Comparison of ENCODE assay signal across 9 cellular contexts in genomic region chr6:1609662-1610496, GRCh38. TPM values are rescaled to one million over a fixed set of nuclear protein-coding genes. Genes with fewer than 3 reads are reported as not detected.
DNase-seq lines count a peak whose midpoint lies in the region; ATAC-seq and TF ChIP-seq lines count a peak whose summit lies in the region.
"Had no signal": no experiment of that assay in that cellular context is flagged by ENCODE, and none has a peak within 500 bp of the region (broad histone marks: within the 10 kb centered on the region; RNA-seq: fewer than 3 reads in every experiment).

FOXC1 (plus strand) TSS chr6:1609915; CDS start chr6:1610446, 531 bp downstream.

- intact Hi-C loops in transverse colon (cut with DNase I; ENCODE audit: low total_unique reads) = loop anchor here (10.0 kb wide), 2 partner anchors 495 to 835 kb away; no protein-coding TSS in a partner anchor

- H3K4me1 ChIP-seq in mesodermal cell (ENCODE audit: control insufficient read depth, insufficient read depth, low read length, poor library complexity, severe bottlenecking) (peaks cover 22% of the 10 kb centered on the region), transverse colon (peaks cover 10 to 61% (median 48%) of the 10 kb centered on the region in 4 donors)

- H3K27me3 ChIP-seq in transverse colon = peaks cover 92% of the 10 kb centered on the region

- H3K36me3 ChIP-seq in mesodermal cell (ENCODE audit: control insufficient read depth, insufficient read depth, low read length) = no peaks in the 10 kb centered on the region
- no peaks in the 10 kb centered on the region for H3K36me3 ChIP-seq in transverse colon

- H3K9me3 ChIP-seq in mesodermal cell (ENCODE audit: control insufficient read depth, low read length) (no peaks in the 10 kb centered on the region), transverse colon (no peaks in the 10 kb centered on the region)

- DNase-seq in NCI-H1092 treated with DMSO at 0.1 percent for 48 hours (lab: John Stamatoyannopoulos, UW) (peak; percentile 39), NCI-H1092 (lab: John Stamatoyannopoulos, UW) (no peak), Kasumi-1 (lab: John Stamatoyannopoulos, UW) (peak; percentile 31 to 63), epithelial cell of esophagus (ENCODE audit: low read depth) (peak; percentile 92), transverse colon (peak; percentile 79)

- no peak for TF ChIP-seq POLR2A in transverse colon (IDR thresholded peaks at IDR 0.05)

- TF ChIP-seq EP300 in transverse colon (IDR thresholded peaks at IDR 0.05; ENCODE audit: low read depth) = no peak

- ATAC-seq in GM21447 (IDR thresholded peaks at IDR 0.05; ENCODE audit: unreplicated experiment) = peak; percentile 72

- in situ Hi-C loops in transverse colon (cut with MboI; ENCODE audit: low pct_ligation_motif_present in 1 of 4, low pct_unique_long_range_greater_than_20kb in 1 of 4, low sequenced_read_pairs in 3 of 4) = no loop called here

- H3K4me3 ChIP-seq in epithelial cell of esophagus (ENCODE audit: low read length) (peak within 1 kb of the TSS; percentile 72), mesodermal cell (ENCODE audit: extremely low read depth, insufficient read depth, low read length, poor library complexity, severe bottlenecking) (peak within 1 kb of the TSS; percentile 38), transverse colon (peak within 1 kb of the TSS; percentile 33 to 66 (median 48))

- WGBS in mesodermal cell (ENCODE audit: insufficient coverage in 2 of 2), 2 experiments = 0 to 1% methylated on average over 69 to 83 of the region's 115 CpGs
- 0% methylated on average over 61 of the region's 115 CpGs; no CpG with 5 or more reads in 1 of the 2 donors for WGBS in transverse colon (ENCODE audit: low coverage in 1 of 2), 2 donors

- peak within 1 kb of the TSS; percentile 14; the same call in 1 of the 2 replicates for H3K27ac ChIP-seq in VCaP
- no peak within 1 kb of the TSS for H3K27ac ChIP-seq in mesodermal cell (ENCODE audit: low read depth, low read length, severe bottlenecking)
- H3K27ac ChIP-seq in transverse colon = peak within 1 kb of the TSS; percentile 62 to 71 (median 69)
- H3K27ac ChIP-seq: C4-2B had no signal

- TF ChIP-seq CTCF in VCaP (conservative IDR thresholded peaks at IDR 0.05) (no peak), epithelial cell of esophagus (IDR thresholded peaks at IDR 0.05; ENCODE audit: insufficient read depth, low read depth, low read length, missing control alignments) (no peak), transverse colon (IDR thresholded peaks at IDR 0.05) (no peak)

RNA-seq across cellular contexts. Expression of gene FOXC1, which starts in this region (rescaled TPM):
- 8.1 TPM for polyA plus RNA-seq in mesodermal cell (2013, experiment 1 of 2)
- 6.1 TPM for polyA plus RNA-seq in mesodermal cell (2013, experiment 2 of 2)
- under 1 TPM; 0.75 to 0.96 (median 0.79) TPM for total RNA-seq in transverse colon

Comparison
In these comparisons a context has a peak if more than half of its experiments do, and no peak if none do; other contexts are left out.
1. Peak in DNase-seq, H3K4me3 ChIP-seq and H3K27ac ChIP-seq in transverse colon; RNA of the gene not detected or under 1 TPM.